Comparison of ENCODE assay signal across 11 cellular contexts in the genomic region with DNA sequence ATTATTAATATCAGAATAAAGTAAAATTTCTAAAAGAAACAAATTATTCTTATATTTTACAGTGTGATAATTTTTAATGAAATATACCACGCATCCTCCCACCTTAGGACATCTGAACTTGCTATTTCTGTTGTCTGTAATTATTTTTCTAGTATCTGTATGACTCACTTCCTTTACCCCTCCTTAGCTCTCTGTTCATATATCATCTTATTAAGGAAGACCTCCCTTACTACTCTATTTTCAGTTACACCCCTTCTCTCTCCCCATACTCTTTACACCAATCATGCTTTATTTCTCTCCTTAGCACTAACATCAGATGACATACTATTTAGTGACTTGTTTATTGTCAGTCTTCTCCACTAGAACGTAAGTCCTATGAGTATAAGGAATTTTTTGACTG.
DNase-seq lines count a peak whose midpoint lies in the region; ATAC-seq lines count a peak whose summit lies in the region.
"Had no signal": no experiment of that assay in that cellular context is flagged by ENCODE, and none has a peak within 500 bp of the region (broad histone marks: within the 10 kb centered on the region; RNA-seq: fewer than 3 reads in every experiment).

No MANE protein-coding gene starts in this region.

- H3K4me1 ChIP-seq in ACC112 (ENCODE audit: control insufficient read depth, insufficient read depth, low read length, unreplicated experiment), result peaks cover 16% of the 10 kb centered on the region
- no peaks in the 10 kb centered on the region for H3K4me1 ChIP-seq in effector memory CD4-positive, alpha-beta T cell (ENCODE audit: control insufficient read depth, insufficient read depth, low read length, poor library complexity, severe bottlenecking)

- H3K79me2 ChIP-seq in ACC112 (ENCODE audit: control insufficient read depth, insufficient read depth, low read length, unreplicated experiment), result no peaks in the 10 kb centered on the region

- ATAC-seq in GM19035 (IDR thresholded peaks at IDR 0.05; ENCODE audit: unreplicated experiment) (peak; percentile 74), HG02852 (IDR thresholded peaks at IDR 0.05; ENCODE audit: unreplicated experiment) (peak; percentile 89)

- DNase-seq in NCI-H226 (peak; percentile 42), iPS-NIHi11 (ENCODE audit: low spot score) (no peak), superior temporal gyrus (ENCODE audit: extremely low spot score) (no peak), SKM-1 treated with dmso at 0.1 percent for 144 hours (lab: John Stamatoyannopoulos, UW; ENCODE audit: unreplicated experiment) (no peak)
- DNase-seq in effector memory CD4-positive, alpha-beta T cell, result no peak
- DNase-seq: H9, substantia nigra had no signal

- no peaks in the 10 kb centered on the region for H3K9me3 ChIP-seq in effector memory CD4-positive, alpha-beta T cell (ENCODE audit: control insufficient read depth, low read length)

- no peak overlapping the region for H3K4me3 ChIP-seq in ACC112 (ENCODE audit: low read depth, low read length)
- no peak overlapping the region for H3K4me3 ChIP-seq in effector memory CD4-positive, alpha-beta T cell (ENCODE audit: insufficient read depth, low read depth, low read length, poor library complexity, severe bottlenecking)
- H3K4me3 ChIP-seq: skin epidermis had no signal

- peak overlapping the region; percentile 20 for H2AFZ ChIP-seq in ACC112 (ENCODE audit: low read length, unreplicated experiment)

- H3K36me3 ChIP-seq in ACC112 (ENCODE audit: insufficient read depth, low read length), result peaks cover 27% of the 10 kb centered on the region
- peaks cover 8% of the 10 kb centered on the region for H3K36me3 ChIP-seq in effector memory CD4-positive, alpha-beta T cell (ENCODE audit: control insufficient read depth, insufficient read depth, low read length)

- H3K27me3 ChIP-seq in ACC112 (ENCODE audit: insufficient read depth, low read length), result no peaks in the 10 kb centered on the region
- no peaks in the 10 kb centered on the region for H3K27me3 ChIP-seq in effector memory CD4-positive, alpha-beta T cell (replicated peaks; ENCODE audit: control insufficient read depth, insufficient read depth, low read length, poor library complexity, severe bottlenecking)

- no peak overlapping the region for H3K27ac ChIP-seq in ACC112 (ENCODE audit: low read depth, low read length)
- no peak overlapping the region for H3K27ac ChIP-seq in effector memory CD4-positive, alpha-beta T cell (ENCODE audit: insufficient read depth, low read length, poor library complexity, severe bottlenecking)
- H3K27ac ChIP-seq: skin epidermis had no signal
